ENCODE assay signal across 14 cellular contexts in the genomic region with DNA sequence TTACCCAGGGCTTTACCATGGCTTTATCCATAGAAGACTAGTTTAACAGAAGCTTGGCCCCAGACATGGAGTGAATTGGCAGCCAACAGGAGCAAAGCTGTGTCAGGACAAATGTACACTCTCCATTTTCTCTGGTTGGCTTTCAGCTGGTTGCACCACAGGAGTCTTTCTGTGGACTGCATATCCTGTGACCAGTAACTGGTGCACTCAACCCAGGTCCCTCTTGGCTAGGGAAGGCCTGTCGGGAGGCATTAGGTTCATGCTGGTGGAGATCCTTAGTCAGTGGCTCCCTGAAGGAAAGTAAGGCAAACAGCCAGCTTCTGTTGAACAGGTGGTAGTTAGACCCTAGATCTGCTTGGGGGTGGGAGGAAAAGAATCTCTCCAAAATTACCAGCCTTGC.
DNase-seq lines count a peak whose midpoint lies in the region; ATAC-seq lines count a peak whose summit lies in the region.
"Had no signal": no experiment of that assay in that cellular context is flagged by ENCODE, and none has a peak within 500 bp of the region (broad histone marks: within the 10 kb centered on the region; RNA-seq: fewer than 3 reads in every experiment).

No MANE protein-coding gene starts in this region.

- peak; percentile 22 for ATAC-seq in GM21381 (IDR thresholded peaks at IDR 0.05; ENCODE audit: unreplicated experiment)
- no peak for ATAC-seq in GM19324 (IDR thresholded peaks at IDR 0.05; ENCODE audit: low FRiP score, unreplicated experiment)
- ATAC-seq in GM19463 (IDR thresholded peaks at IDR 0.05; ENCODE audit: unreplicated experiment): no peak
- ATAC-seq: activated T-cell treated with anti-CD3 and anti-CD28 coated beads, Interleukin-2, amount 50 U/mL, for 72 hours; Panc1 had no signal

- DNase-seq in NCI-H2081 (lab: John Stamatoyannopoulos, UW) (peak; percentile 36 to 69), cerebellum (ENCODE audit: low spot score) (peak; percentile 83), retina (peak; percentile 20), SKM-1 treated with dmso at 0.1 percent for 144 hours (lab: John Stamatoyannopoulos, UW; ENCODE audit: unreplicated experiment) (no peak)
- DNase-seq: activated CD4-positive, CD25-positive, alpha-beta regulatory T cell; activated naive CD4-positive, alpha-beta T cell; activated T-cell treated with anti-CD3 and anti-CD28 coated beads, Interleukin-2, amount 50 U/mL, for 72 hours; DMS79; NCI-H510A treated with DMSO at 0.1 percent for 48 hours; upper lobe of left lung had no signal
